ENCODE assay signal across 19 cellular contexts in the genomic region with DNA sequence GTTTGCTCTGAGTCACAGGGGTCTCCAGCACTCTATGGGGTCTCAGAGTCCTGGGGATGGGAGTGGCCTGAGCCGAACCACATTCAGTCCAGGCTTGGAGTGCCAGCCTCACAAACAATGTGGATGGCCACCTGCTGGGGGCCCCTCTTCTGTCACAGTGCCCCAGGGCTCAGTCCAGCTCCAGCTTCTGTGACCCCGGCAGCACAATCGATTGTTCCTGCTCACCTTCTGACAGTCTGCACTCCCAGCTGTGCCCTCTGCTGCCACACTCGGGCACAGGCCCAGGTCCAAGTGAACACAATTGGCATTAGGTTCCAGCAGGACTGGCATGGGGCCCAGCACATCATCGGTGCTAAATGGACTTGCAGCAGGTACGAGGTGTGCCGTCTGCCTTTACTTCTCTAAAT.
DNase-seq lines count a peak whose midpoint lies in the region; ATAC-seq and TF ChIP-seq lines count a peak whose summit lies in the region.
"Had no signal": no experiment of that assay in that cellular context is flagged by ENCODE, and none has a peak within 500 bp of the region (broad histone marks: within the 10 kb centered on the region; RNA-seq: fewer than 3 reads in every experiment).

No MANE protein-coding gene starts in this region.

- TF ChIP-seq CTCF in gastroesophageal sphincter (IDR thresholded peaks at IDR 0.05) (peak in 1 of 4 experiments; percentile 28), neural progenitor cell (IDR thresholded peaks at IDR 0.05) (no peak)

- WGBS in gastroesophageal sphincter (ENCODE audit: low coverage in 1 of 2), 2 donors: 48% methylated on average over 4 of the region's 7 CpGs; no CpG with 5 or more reads in 1 of the 2 donors

- no peaks in the 10 kb centered on the region for H3K27me3 ChIP-seq in gastroesophageal sphincter
- H3K27me3 ChIP-seq in neural progenitor cell: no peaks in the 10 kb centered on the region
- H3K27me3 ChIP-seq: tibial nerve had no signal

- ATAC-seq in gastroesophageal sphincter (no peak), HG03439 (IDR thresholded peaks at IDR 0.05; ENCODE audit: unreplicated experiment) (no peak)
- ATAC-seq: activated naive CD4-positive, alpha-beta T cell treated with anti-CD3 and anti-CD28 coated beads, Interleukin-2, amount 50 U/mL, for 72 hours; effector memory CD8-positive, alpha-beta T cell; foreskin keratinocyte; GM12878; T-helper 17 cell had no signal

- H3K9ac ChIP-seq in neural progenitor cell: no peak overlapping the region

- H3K27ac Mint-ChIP-seq in neural progenitor cell: no peak overlapping the region
- H3K27ac Mint-ChIP-seq: activated naive CD4-positive, alpha-beta T cell treated with anti-CD3 and anti-CD28 coated beads, Interleukin-2, amount 50 U/mL, for 72 hours; effector memory CD8-positive, alpha-beta T cell had no signal

- H2AFZ ChIP-seq in neural progenitor cell (replicated peaks): no peak overlapping the region

- H3K4me3 Mint-ChIP-seq in neural progenitor cell: no peak overlapping the region
- H3K4me3 Mint-ChIP-seq: effector memory CD8-positive, alpha-beta T cell; T-helper 17 cell had no signal

- peaks cover 5 to 94% (median 8%) of the 10 kb centered on the region in 3 donors for H3K4me1 ChIP-seq in gastroesophageal sphincter
- H3K4me1 ChIP-seq in neural progenitor cell: peaks cover 72% of the 10 kb centered on the region

- no peaks in the 10 kb centered on the region for H4K20me1 ChIP-seq in neural progenitor cell (ENCODE audit: low read depth)

- H3K9me3 ChIP-seq in gastroesophageal sphincter: no peaks in the 10 kb centered on the region
- no peaks in the 10 kb centered on the region for H3K9me3 ChIP-seq in neural progenitor cell (ENCODE audit: low read depth)
- H3K9me3 ChIP-seq: tibial nerve had no signal

- no peak for TF ChIP-seq POLR2A in gastroesophageal sphincter (IDR thresholded peaks at IDR 0.05)

- DNase-seq in G401 (ENCODE audit: low spot score) (peak; percentile 66), NCI-H2196 (lab: John Stamatoyannopoulos, UW; ENCODE audit: unreplicated experiment) (peak; percentile 78), neural progenitor cell (ENCODE audit: low spot score) (peak; percentile 59), OCI-M1 (lab: John Stamatoyannopoulos, UW) (no peak), ureter (ENCODE audit: low spot score) (no peak), H4 (ENCODE audit: low spot score) (no peak)
- DNase-seq: activated CD4-positive, CD25-positive, alpha-beta regulatory T cell treated with anti-CD3 and anti-CD28 coated beads, Interleukin-2, amount 50 U/mL, for 72 hours; effector memory CD8-positive, alpha-beta T cell; foreskin keratinocyte; midbrain; MV-4-11; NCI-H510A treated with DMSO at 0.1 percent for 48 hours; T-helper 17 cell had no signal

- peaks cover 39% of the 10 kb centered on the region for H3F3A ChIP-seq in neural progenitor cell (ENCODE audit: low read depth)

- H3K27ac ChIP-seq in gastroesophageal sphincter: peak overlapping the region; percentile 35 to 96 (median 85)
- H3K27ac ChIP-seq in neural progenitor cell: peak overlapping the region; percentile 50
- H3K27ac ChIP-seq: foreskin keratinocyte, RWPE1, tibial nerve had no signal

- peaks cover 4% of the 10 kb centered on the region for H3K79me2 ChIP-seq in neural progenitor cell (ENCODE audit: low read depth)

- no peak overlapping the region for H3K4me3 ChIP-seq in gastroesophageal sphincter
- H3K4me3 ChIP-seq in neural progenitor cell: no peak overlapping the region
- H3K4me3 ChIP-seq: GM12878, tibial nerve had no signal

- peak overlapping the region; percentile 43 for H3K4me2 ChIP-seq in neural progenitor cell

- H3K36me3 Mint-ChIP-seq in neural progenitor cell: peaks cover 11% of the 10 kb centered on the region

- H3K36me3 ChIP-seq in gastroesophageal sphincter: no peaks in the 10 kb centered on the region
- no peaks in the 10 kb centered on the region for H3K36me3 ChIP-seq in neural progenitor cell
- H3K36me3 ChIP-seq: tibial nerve had no signal

- H3K9me3 Mint-ChIP-seq in neural progenitor cell: no peaks in the 10 kb centered on the region
- H3K9me3 Mint-ChIP-seq: activated naive CD4-positive, alpha-beta T cell treated with anti-CD3 and anti-CD28 coated beads, Interleukin-2, amount 50 U/mL, for 72 hours; effector memory CD8-positive, alpha-beta T cell had no signal

- H3K27me3 Mint-ChIP-seq in neural progenitor cell (ENCODE audit: insufficient read depth, low read depth): peaks cover 2% of the 10 kb centered on the region
- H3K27me3 Mint-ChIP-seq: T-helper 17 cell had no signal

- no peak for TF ChIP-seq EP300 in gastroesophageal sphincter (IDR thresholded peaks at IDR 0.05)

- H3K4me1 Mint-ChIP-seq in neural progenitor cell: peaks cover 75% of the 10 kb centered on the region

- in situ Hi-C loops in G401 (cut with HindIII; ENCODE audit: low sequenced_read_pairs): no loop called here

Comparison
In these comparisons a context has a peak if more than half of its experiments do, and no peak if none do; other contexts are left out.
1. DNase-seq: peak in G401 (single experiment), NCI-H2196 (single experiment) and neural progenitor cell (single experiment); none in OCI-M1 (single experiment), ureter (single experiment) and H4 (single experiment).